In genomic region chr20:61273024-61273423, GRCh38 we compare ENCODE assay signal across 1 cellular context. TPM values are rescaled to one million over a fixed set of nuclear protein-coding genes. Genes with fewer than 3 reads are reported as not detected.
"Had no signal": no experiment of that assay in that cellular context is flagged by ENCODE, and none has a peak within 500 bp of the region (broad histone marks: within the 10 kb centered on the region; RNA-seq: fewer than 3 reads in every experiment).

No MANE protein-coding gene starts in this region.

RNA-seq across cellular contexts. Expression of gene CDH4, which starts 21.0 kb away (rescaled TPM):
- total RNA-seq: GM12878 had no signal
- polyA plus RNA-seq: GM12878 had no signal
